In genomic region chr10:119518176-119518575, GRCh38 we compare ENCODE assay signal across 1 cellular context.
TF ChIP-seq lines count a peak whose summit lies in the region.

No MANE protein-coding gene starts in this region.

TF ChIP-seq in GM12878, 131 proteins besides CTCF, POLR2A, EP300 and RAD21 (continued from another document):
- no peak for TF ChIP-seq MYC (IDR thresholded peaks at IDR 0.05; ENCODE audit: insufficient read depth, insufficient read length, insufficient replicate concordance, low read length, severe bottlenecking)
- no peak for TF ChIP-seq RFX5 (IDR thresholded peaks at IDR 0.05; ENCODE audit: low read depth, low read length)
- TF ChIP-seq MTA3 (IDR thresholded peaks at IDR 0.05; ENCODE audit: borderline replicate concordance, low read length): no peak
- TF ChIP-seq SREBF2 (IDR thresholded peaks at IDR 0.05; ENCODE audit: low read length): no peak
- TF ChIP-seq STAT3 (IDR thresholded peaks at IDR 0.05; ENCODE audit: low read depth, low read length): no peak
- TF ChIP-seq SUPT20H (IDR thresholded peaks at IDR 0.05; ENCODE audit: borderline replicate concordance, control insufficient read depth, low read depth, low read length): no peak
- TF ChIP-seq ZBED1 (IDR thresholded peaks at IDR 0.05; ENCODE audit: borderline replicate concordance): no peak
- no peak for TF ChIP-seq YY1 (IDR thresholded peaks at IDR 0.05; ENCODE audit: low read depth, low read length)
- TF ChIP-seq JUND (IDR thresholded peaks at IDR 0.05; ENCODE audit: low read depth, low read length): no peak
- TF ChIP-seq BCLAF1 (IDR thresholded peaks at IDR 0.05): no peak
- no peak for TF ChIP-seq CREB1 (IDR thresholded peaks at IDR 0.05; ENCODE audit: low read depth)
- no peak for TF ChIP-seq RAD51 (IDR thresholded peaks at IDR 0.05)
- peak; percentile 23; the same call in 1 of the 2 replicates for TF ChIP-seq MAX (IDR thresholded peaks at IDR 0.05; ENCODE audit: low read depth, low read length)
- TF ChIP-seq ZBTB33 (IDR thresholded peaks at IDR 0.05): no peak
- TF ChIP-seq SKIL (IDR thresholded peaks at IDR 0.05; ENCODE audit: low read depth, poor library complexity, severe bottlenecking): no peak
- TF ChIP-seq RUNX3 (IDR thresholded peaks at IDR 0.05; ENCODE audit: low read length): no peak
- TF ChIP-seq GATAD2B (conservative IDR thresholded peaks at IDR 0.05; ENCODE audit: low read depth): peak; percentile 2; the same call in 1 of the 2 replicates
- no peak for TF ChIP-seq YBX1 (IDR thresholded peaks at IDR 0.05)
- peak; percentile 10 for TF ChIP-seq ZNF687 (IDR thresholded peaks at IDR 0.05)
- TF ChIP-seq NKRF (conservative IDR thresholded peaks at IDR 0.05): no peak
- no peak for TF ChIP-seq SUZ12 (IDR thresholded peaks at IDR 0.05; ENCODE audit: unreplicated experiment)
- no peak for TF ChIP-seq REST (IDR thresholded peaks at IDR 0.05; ENCODE audit: low read depth, low read length)
- no peak for TF ChIP-seq NBN (IDR thresholded peaks at IDR 0.05)
- no peak for TF ChIP-seq POLR2AphosphoS2 (IDR thresholded peaks at IDR 0.05; ENCODE audit: low read depth, low read length)
- TF ChIP-seq NFIC (IDR thresholded peaks at IDR 0.05; ENCODE audit: low read depth, low read length): no peak
- no peak for TF ChIP-seq EZH2 (IDR thresholded peaks at IDR 0.05; ENCODE audit: borderline replicate concordance, control insufficient read depth, low read depth, low read length)
- TF ChIP-seq CBX3 (IDR thresholded peaks at IDR 0.05; ENCODE audit: borderline replicate concordance, low read depth): no peak
- 0 out of 2 replicates have a peak, but pooled peaks have one; percentile 24 for TF ChIP-seq LARP7 (IDR thresholded peaks at IDR 0.05)
- no peak for TF ChIP-seq NR2C2 (IDR thresholded peaks at IDR 0.05; ENCODE audit: borderline replicate concordance, control insufficient read depth, insufficient read length, low read depth)
- no peak for TF ChIP-seq TAF1 (IDR thresholded peaks at IDR 0.05; ENCODE audit: borderline replicate concordance, low read depth, low read length)
- no peak for TF ChIP-seq KDM1A (IDR thresholded peaks at IDR 0.05; ENCODE audit: borderline replicate concordance)
- no peak for TF ChIP-seq CEBPB (IDR thresholded peaks at IDR 0.05; ENCODE audit: borderline replicate concordance in 1 of 2, low read depth in 2 of 2, low read length in 2 of 2)
- no peak for TF ChIP-seq PAX8 (IDR thresholded peaks at IDR 0.05)
- no peak for TF ChIP-seq USF1 (IDR thresholded peaks at IDR 0.05; ENCODE audit: borderline replicate concordance, extremely low read length, insufficient read depth, low read depth, low read length)
- TF ChIP-seq SMARCA5 (IDR thresholded peaks at IDR 0.05): peak; percentile 23; the same call in 1 of the 2 replicates
- TF ChIP-seq MTA2 (IDR thresholded peaks at IDR 0.05; ENCODE audit: low read depth): no peak
